ENCODE assay signal across 23 cellular contexts in genomic region chr2:120110507-120110906, GRCh38.
DNase-seq lines count a peak whose midpoint lies in the region; ATAC-seq and TF ChIP-seq lines count a peak whose summit lies in the region.
"Had no signal": no experiment of that assay in that cellular context is flagged by ENCODE, and none has a peak within 500 bp of the region (broad histone marks: within the 10 kb centered on the region; RNA-seq: fewer than 3 reads in every experiment).

No MANE protein-coding gene starts in this region.

- H3K27me3 ChIP-seq in mammary epithelial cell (ENCODE audit: insufficient read depth, low read length) (no peaks in the 10 kb centered on the region), upper lobe of right lung (no peaks in the 10 kb centered on the region)
- H3K27me3 ChIP-seq: adrenal gland, breast epithelium, hepatocyte, ovary, sigmoid colon had no signal

- in situ Hi-C loops in mammary epithelial cell (cut with MboI; ENCODE audit: low sequenced_read_pairs in 2 of 2): loop anchor here (10.0 kb wide), 1 partner anchor 64 kb away; no protein-coding TSS in a partner anchor

- peak; percentile 75 for ATAC-seq in upper lobe of right lung
- no peak for ATAC-seq in natural killer cell treated with Interleukin-12 subunit alpha and Interleukin-12 subunit beta and Interleukin-15 and Interleukin-18, amount 100 ng/mL, for 72 hours

- WGBS in mammary epithelial cell (ENCODE audit: low coverage, missing lambda C conversion rate): 100% methylated on average over 6 of the region's 6 CpGs

- H3K4me3 Mint-ChIP-seq in MCF 10A (ENCODE audit: unreplicated experiment): no peak overlapping the region
- no peak overlapping the region for H3K4me3 Mint-ChIP-seq in natural killer cell treated with Interleukin-12 subunit alpha and Interleukin-12 subunit beta and Interleukin-15 and Interleukin-18, amount 100 ng/mL, for 72 hours
- H3K4me3 Mint-ChIP-seq: dendritic cell treated with granulocyte-macrophage colony-stimulating factor and Interleukin-4, amounts not matched to agents 40 ng/mL and 50 ng/mL, for 4 days; memory B cell had no signal

- H2AFZ ChIP-seq in mammary epithelial cell (ENCODE audit: low read depth, low read length): no peak overlapping the region
- H2AFZ ChIP-seq: GM23248, hepatocyte had no signal

- DNase-seq in MCF 10A (ENCODE audit: unreplicated experiment): peak; percentile 64
- no peak for DNase-seq in mammary epithelial cell
- DNase-seq in NOMO-1 treated with dmso at 0.1 percent for 144 hours (lab: John Stamatoyannopoulos, UW; ENCODE audit: unreplicated experiment): peak; percentile 22
- DNase-seq in fibroblast of villous mesenchyme (ENCODE audit: low read depth): peak; percentile 33
- peak; percentile 76 for DNase-seq in upper lobe of right lung
- DNase-seq in NCI-H2081 treated with DMSO at 0.1 percent for 48 hours (lab: John Stamatoyannopoulos, UW): no peak
- DNase-seq in natural killer cell treated with Interleukin-12 subunit alpha and Interleukin-12 subunit beta and Interleukin-15 and Interleukin-18, amount 100 ng/mL, for 72 hours (ENCODE audit: low spot score): no peak
- DNase-seq in hepatic stellate cell (ENCODE audit: low spot score): no peak
- DNase-seq: activated CD4-positive, alpha-beta T cell treated with anti-CD3 and anti-CD28 coated beads, Interleukin-2, amount 50 U/mL, for 1 hour; activated CD8-positive, alpha-beta memory T cell treated with anti-CD3 and anti-CD28 coated beads, Interleukin-2, amount 50 U/mL, for 4 hours; DMS79; NCI-H1105; NCI-H2029 treated with DMSO at 0.1 percent for 48 hours; NCI-H510A; NK-92 treated with Interleukin-12 subunit alpha and Interleukin-12 subunit beta, amount 100 ng/mL, for 24 hours; ovary; sigmoid colon had no signal

- dilution Hi-C loops in mammary epithelial cell (cut with HindIII; ENCODE audit: low sequenced_read_pairs): no loop called here

- BruUV-seq in MCF 10A (replicated peaks; lab: Mats Ljungman, UMichigan) (no TSS peak), mammary epithelial cell (replicated peaks; lab: Mats Ljungman, UMichigan) (no TSS peak)

- peaks cover 42% of the 10 kb centered on the region for H3K4me1 Mint-ChIP-seq in MCF 10A (ENCODE audit: insufficient read depth, unreplicated experiment)
- H3K4me1 Mint-ChIP-seq in natural killer cell treated with Interleukin-12 subunit alpha and Interleukin-12 subunit beta and Interleukin-15 and Interleukin-18, amount 100 ng/mL, for 72 hours (ENCODE audit: low read depth in 2 of 2): peaks cover 16 to 19% of the 10 kb centered on the region in 2 donors

- CTCF ChIA-PET in MCF 10A (lab: Yijun Ruan, JAX) (interaction anchor here (0.6 to 4.0 kb wide), 32 partner anchors 9 to 573 kb away, joined by 3 to 123 read pairs (median 5); no protein-coding TSS in a partner anchor), mammary epithelial cell (lab: Charles Lee; ENCODE audit: low non-redundant PET) (no interaction called here)

- no peaks in the 10 kb centered on the region for H3K27me3 Mint-ChIP-seq in MCF 10A (ENCODE audit: insufficient read depth, unreplicated experiment)
- peaks cover 0 to 9% of the 10 kb centered on the region in 2 donors for H3K27me3 Mint-ChIP-seq in natural killer cell treated with Interleukin-12 subunit alpha and Interleukin-12 subunit beta and Interleukin-15 and Interleukin-18, amount 100 ng/mL, for 72 hours
- H3K27me3 Mint-ChIP-seq: memory B cell had no signal

- H3K9me3 Mint-ChIP-seq in MCF 10A (ENCODE audit: unreplicated experiment): no peaks in the 10 kb centered on the region
- H3K9me3 Mint-ChIP-seq in natural killer cell treated with Interleukin-12 subunit alpha and Interleukin-12 subunit beta and Interleukin-15 and Interleukin-18, amount 100 ng/mL, for 72 hours: peaks cover 7% of the 10 kb centered on the region
- H3K9me3 Mint-ChIP-seq: dendritic cell treated with granulocyte-macrophage colony-stimulating factor and Interleukin-4, amounts not matched to agents 40 ng/mL and 50 ng/mL, for 4 days; memory B cell had no signal

- intact Hi-C loops in MCF 10A (cut with micrococcal nuclease): loop anchor here (1.0 to 5.0 kb wide), 3 partner anchors 65 to 572 kb away; no protein-coding TSS in a partner anchor
- intact Hi-C loops in mammary epithelial cell (cut with micrococcal nuclease): loop anchor here (2.0 kb wide), 2 partner anchors 408 to 570 kb away; no protein-coding TSS in a partner anchor
- intact Hi-C loops in upper lobe of right lung (cut with DNase I): no loop called here

- H3K4me1 ChIP-seq in mammary epithelial cell (ENCODE audit: insufficient read depth, low read length): peaks cover 25% of the 10 kb centered on the region
- peaks cover 26% of the 10 kb centered on the region for H3K4me1 ChIP-seq in upper lobe of right lung

- no peak overlapping the region for H3K4me3 ChIP-seq in mammary epithelial cell (replicated peaks in 1 of 3; ENCODE audit: insufficient read depth in 1 of 3, low read depth in 2 of 3, low read length in 3 of 3)
- H3K4me3 ChIP-seq in fibroblast of villous mesenchyme (ENCODE audit: low read depth, low read length): no peak overlapping the region
- H3K4me3 ChIP-seq in upper lobe of right lung: no peak overlapping the region
- H3K4me3 ChIP-seq: adrenal gland, breast epithelium, GM23248, hepatocyte, ovary, sigmoid colon had no signal

- H3K9ac ChIP-seq in mammary epithelial cell (ENCODE audit: insufficient read depth, low read length): no peak overlapping the region
- H3K9ac ChIP-seq: GM23248 had no signal

- H3K4me2 ChIP-seq in mammary epithelial cell (ENCODE audit: insufficient read depth, low read depth, low read length): no peak overlapping the region
- H3K4me2 ChIP-seq: hepatocyte had no signal

- H3K36me3 ChIP-seq in mammary epithelial cell (ENCODE audit: insufficient read depth, low read length) (no peaks in the 10 kb centered on the region), upper lobe of right lung (no peaks in the 10 kb centered on the region)
- H3K36me3 ChIP-seq: adrenal gland, breast epithelium, ovary, sigmoid colon had no signal

- H3K27ac Mint-ChIP-seq in MCF 10A (ENCODE audit: low read depth, unreplicated experiment): no peak overlapping the region
- peak overlapping the region in 1 of 2 donors; percentile 41 for H3K27ac Mint-ChIP-seq in natural killer cell treated with Interleukin-12 subunit alpha and Interleukin-12 subunit beta and Interleukin-15 and Interleukin-18, amount 100 ng/mL, for 72 hours
- H3K27ac Mint-ChIP-seq: dendritic cell treated with granulocyte-macrophage colony-stimulating factor and Interleukin-4, amounts not matched to agents 40 ng/mL and 50 ng/mL, for 4 days; memory B cell had no signal

- H3K9me3 ChIP-seq in mammary epithelial cell (replicated peaks; ENCODE audit: insufficient read depth, low read length) (no peaks in the 10 kb centered on the region), upper lobe of right lung (no peaks in the 10 kb centered on the region)
- H3K9me3 ChIP-seq: adrenal gland, breast epithelium, ovary, sigmoid colon had no signal

- TF ChIP-seq CTCF in MCF 10A (IDR thresholded peaks at IDR 0.05; ENCODE audit: unreplicated experiment): no peak
- no peak for TF ChIP-seq CTCF in mammary epithelial cell (conservative IDR thresholded peaks at IDR 0.05 in 1 of 2, IDR thresholded peaks at IDR 0.05 in 1 of 2; ENCODE audit: extremely low read depth in 1 of 2, insufficient read depth in 1 of 2, low read depth in 1 of 2, low read length in 2 of 2)
- no peak for TF ChIP-seq CTCF in fibroblast of villous mesenchyme (IDR thresholded peaks at IDR 0.05; ENCODE audit: insufficient read depth, low read depth, low read length)
- no peak for TF ChIP-seq CTCF in upper lobe of right lung (IDR thresholded peaks at IDR 0.05)

- H3K27ac ChIP-seq in mammary epithelial cell (ENCODE audit: insufficient read depth, low read depth, low read length) (no peak overlapping the region), upper lobe of right lung (no peak overlapping the region)
- H3K27ac ChIP-seq: adrenal gland, breast epithelium, GM23248, hepatocyte, ovary, sigmoid colon had no signal

- POLR2A ChIA-PET in MCF 10A (lab: Yijun Ruan, JAX): interaction anchor here (0.6 to 4.3 kb wide), 2 partner anchors 49 to 64 kb away, joined by 3 to 52 read pairs; no protein-coding TSS in a partner anchor

- H4K20me1 ChIP-seq in mammary epithelial cell (ENCODE audit: insufficient read depth, low read length): no peaks in the 10 kb centered on the region

- no peaks in the 10 kb centered on the region for H3K79me2 ChIP-seq in mammary epithelial cell (ENCODE audit: insufficient read depth, low read length)
- H3K79me2 ChIP-seq: hepatocyte had no signal

- H3K36me3 Mint-ChIP-seq in MCF 10A (ENCODE audit: insufficient read depth, unreplicated experiment): no peaks in the 10 kb centered on the region
- H3K36me3 Mint-ChIP-seq in natural killer cell treated with Interleukin-12 subunit alpha and Interleukin-12 subunit beta and Interleukin-15 and Interleukin-18, amount 100 ng/mL, for 72 hours: peaks cover 4% of the 10 kb centered on the region

Comparison
In these comparisons a context has a peak if more than half of its experiments do, and no peak if none do; other contexts are left out.
1. DNase-seq: peak in MCF 10A (single experiment), NOMO-1 treated with dmso at 0.1 percent for 144 hours (single experiment), fibroblast of villous mesenchyme (single experiment) and upper lobe of right lung (single experiment); none in mammary epithelial cell (single experiment), NCI-H2081 treated with DMSO at 0.1 percent for 48 hours (single experiment), natural killer cell treated with Interleukin-12 subunit alpha and Interleukin-12 subunit beta and Interleukin-15 and Interleukin-18, amount 100 ng/mL, for 72 hours (single experiment) and hepatic stellate cell (single experiment).